In genomic region chr1:160705176-160705745, GRCh38 we compare ENCODE assay signal across 16 cellular contexts. TPM values are rescaled to one million over a fixed set of nuclear protein-coding genes. Genes with fewer than 3 reads are reported as not detected.
A peak's percentile ranks its signal among the peaks of the same experiment; 100 is the strongest.
DNase-seq lines count a peak whose midpoint lies in the region; ATAC-seq and TF ChIP-seq lines count a peak whose summit lies in the region.
"Had no signal": no experiment of that assay in that cellular context is flagged by ENCODE, and none has a peak within 500 bp of the region (broad histone marks: within the 10 kb centered on the region; RNA-seq: fewer than 3 reads in every experiment).

No MANE protein-coding gene starts in this region.

- no peak overlapping the region for H3K4me3 ChIP-seq in heart right ventricle
- H3K4me3 ChIP-seq: SK-N-MC had no signal

- H3K36me3 Mint-ChIP-seq in chondrocyte (ENCODE audit: low read depth), result no peaks in the 10 kb centered on the region
- H3K36me3 Mint-ChIP-seq: brain had no signal

- no peak overlapping the region for H3K27ac Mint-ChIP-seq in chondrocyte (ENCODE audit: unreplicated experiment)
- H3K27ac Mint-ChIP-seq: brain had no signal

- intact Hi-C loops in heart right ventricle (cut with DNase I), result no loop called here

- H3K9me3 ChIP-seq in heart right ventricle, result no peaks in the 10 kb centered on the region

- no peaks in the 10 kb centered on the region for H3K36me3 ChIP-seq in heart right ventricle

- no peaks in the 10 kb centered on the region for H3K9me3 Mint-ChIP-seq in chondrocyte (ENCODE audit: low read depth)
- H3K9me3 Mint-ChIP-seq: brain had no signal

- DNase-seq in DMS53 (lab: John Stamatoyannopoulos, UW), result peak; percentile 32
- DNase-seq in DMS53 treated with DMSO at 0.1 percent for 48 hours (lab: John Stamatoyannopoulos, UW; ENCODE audit: unreplicated experiment), result no peak
- DNase-seq in GF-D8 (lab: John Stamatoyannopoulos, UW), result peak; percentile 13
- DNase-seq in NOMO-1 treated with dmso at 0.1 percent for 144 hours (lab: John Stamatoyannopoulos, UW; ENCODE audit: unreplicated experiment), result peak; percentile 35
- DNase-seq in heart right ventricle, result no peak
- DNase-seq in chondrocyte (ENCODE audit: low spot score), result no peak
- DNase-seq: mesendoderm; NCI-H1092; NCI-H510A treated with DMSO at 0.1 percent for 48 hours; stimulated activated CD4-positive, alpha-beta T cell treated with anti-CD3 and anti-CD28 coated beads, Interleukin-4, amount 100 ng/mL, for 4 hours had no signal

- TF ChIP-seq CTCF in heart right ventricle (IDR thresholded peaks at IDR 0.05) (no peak), chondrocyte (IDR thresholded peaks at IDR 0.05) (no peak)

- 83 to 91% methylated on average over 4 of the region's 4 CpGs for WGBS in heart right ventricle, 2 donors

- ATAC-seq in heart right ventricle, result peak in 5 of 8 donors; percentile 48 to 62 (median 52)
- no peak for ATAC-seq in GM19324 (IDR thresholded peaks at IDR 0.05; ENCODE audit: low FRiP score, unreplicated experiment)
- no peak for ATAC-seq in GM21576 (IDR thresholded peaks at IDR 0.05; ENCODE audit: unreplicated experiment)

- H3K27me3 ChIP-seq in heart right ventricle, result peaks cover 0 to 9% (median 0%) of the 10 kb centered on the region in 7 donors

- H3K4me3 Mint-ChIP-seq in chondrocyte (ENCODE audit: unreplicated experiment), result no peak overlapping the region
- H3K4me3 Mint-ChIP-seq: brain had no signal

- H3K4me1 Mint-ChIP-seq in chondrocyte (ENCODE audit: low read depth), result no peaks in the 10 kb centered on the region
- H3K4me1 Mint-ChIP-seq: brain had no signal

- peaks cover 0 to 72% (median 0%) of the 10 kb centered on the region in 9 donors for H3K4me1 ChIP-seq in heart right ventricle

- H3K27ac ChIP-seq in heart right ventricle, result peak overlapping the region in 1 of 10 donors; percentile 90
- H3K27ac ChIP-seq: 22Rv1, SK-N-MC had no signal

- H3K27me3 Mint-ChIP-seq in chondrocyte (ENCODE audit: low read depth), result peaks cover 17% of the 10 kb centered on the region
- H3K27me3 Mint-ChIP-seq: brain had no signal

RNA-seq across cellular contexts. Expression of gene CD48, which starts 6.4 kb away (rescaled TPM):
- total RNA-seq in heart right ventricle (10 to 100 TPM in 1 of 10 donors, 1 to 10 TPM in 4, under 1 TPM in 5; 0.40 to 20.9 (median 0.96) TPM), chondrocyte (not detected in 3 replicates)
- 1 to 10 TPM in 1 of 2 donors, under 1 TPM in 1; 0.80 to 1.9 TPM for polyA plus RNA-seq in heart right ventricle
- total RNA-seq: epithelial cell of proximal tubule had no signal

RNA-seq across cellular contexts. Expression of gene SLAMF7, which starts 33.8 kb away (rescaled TPM):
- total RNA-seq in heart right ventricle (10 to 100 TPM in 1 of 10 donors, under 1 TPM in 9; 0.11 to 19.4 (median 0.34) TPM), chondrocyte (not detected in 3 replicates)
- polyA plus RNA-seq in heart right ventricle, result under 1 TPM; 0.13 to 0.22 TPM

RNA-seq across cellular contexts. Expression of gene SLAMF1, which starts 58.4 kb away (rescaled TPM):
- total RNA-seq in heart right ventricle, result 1 to 10 TPM in 1 of 10 donors, under 1 TPM in 5, not detected in 4; 0.17 to 3.8 (median 0.32) TPM
- polyA plus RNA-seq in heart right ventricle, result under 1 TPM; 0.19 to 0.44 TPM
- not detected in 3 replicates for total RNA-seq in chondrocyte
- total RNA-seq: epithelial cell of proximal tubule had no signal

Comparison
In these comparisons a context has a peak if more than half of its experiments do, and no peak if none do; other contexts are left out.
1. DNase-seq: peak in DMS53 (single experiment), GF-D8 (single experiment) and NOMO-1 treated with dmso at 0.1 percent for 144 hours (single experiment); none in DMS53 treated with DMSO at 0.1 percent for 48 hours (single experiment), heart right ventricle (0 of 2) and chondrocyte (single experiment).
2. ATAC-seq: peak in heart right ventricle (5 of 8); none in GM19324 (single experiment) and GM21576 (single experiment).